Comparison of ENCODE assay signal across 12 cellular contexts in genomic region chr17:13393841-13394710, GRCh38.
DNase-seq lines count a peak whose midpoint lies in the region; ATAC-seq and TF ChIP-seq lines count a peak whose summit lies in the region.
"Had no signal": no experiment of that assay in that cellular context is flagged by ENCODE, and none has a peak within 500 bp of the region (broad histone marks: within the 10 kb centered on the region; RNA-seq: fewer than 3 reads in every experiment).

No MANE protein-coding gene starts in this region.

- intact Hi-C loops in heart right ventricle (cut with DNase I) = no loop called here
- intact Hi-C loops in CD4-positive, alpha-beta T cell (cut with DNase I, micrococcal nuclease) = no loop called here

- no peak overlapping the region for H3K9ac ChIP-seq in adipocyte (ENCODE audit: low read length)

- peak; percentile 64 for DNase-seq in HFFc6
- DNase-seq in adipocyte (ENCODE audit: low read depth) = peak; percentile 73
- no peak for DNase-seq in heart right ventricle
- DNase-seq in CD4-positive, alpha-beta T cell = no peak
- no peak for DNase-seq in C1 segment of cervical spinal cord (lab: John Stamatoyannopoulos, UW)
- no peak for DNase-seq in stimulated activated CD4-positive, alpha-beta T cell treated with anti-CD3 and anti-CD28 coated beads, Interleukin-4, amount 100 ng/mL, for 1 hour
- DNase-seq: activated naive CD4-positive, alpha-beta T cell; colonic mucosa; H9; substantia nigra had no signal

- no peaks in the 10 kb centered on the region for H3K9me3 Mint-ChIP-seq in HFFc6
- no peaks in the 10 kb centered on the region for H3K9me3 Mint-ChIP-seq in CD4-positive, alpha-beta T cell
- H3K9me3 Mint-ChIP-seq: H9 had no signal

- CTCF ChIA-PET in CD4-positive, alpha-beta T cell (lab: Charles Lee) = no interaction called here

- H3K27ac Mint-ChIP-seq in HFFc6 = peak overlapping the region; percentile 73
- no peak overlapping the region for H3K27ac Mint-ChIP-seq in CD4-positive, alpha-beta T cell
- H3K27ac Mint-ChIP-seq: H9 had no signal

- H3K4me1 ChIP-seq in adipocyte (ENCODE audit: control insufficient read depth, insufficient read depth, low read length) (peaks cover 26% of the 10 kb centered on the region), heart right ventricle (peaks cover 0 to 5% (median 0%) of the 10 kb centered on the region in 9 donors)
- H3K4me1 ChIP-seq: colonic mucosa had no signal

- H3K27ac ChIP-seq in heart right ventricle (peak overlapping the region in 1 of 10 donors; percentile 70), skin epidermis (peak overlapping the region in 17 of 21 experiments; percentile 6 to 68 (median 56))
- no peak overlapping the region for H3K27ac ChIP-seq in CD4-positive, alpha-beta T cell (ENCODE audit: low read depth, low read length)
- H3K27ac ChIP-seq: colonic mucosa had no signal

- no peaks in the 10 kb centered on the region; the same call in 1 of the 2 replicates for H3K27me3 Mint-ChIP-seq in HFFc6 (ENCODE audit: insufficient read depth)
- H3K27me3 Mint-ChIP-seq in CD4-positive, alpha-beta T cell = no peaks in the 10 kb centered on the region

- H3K4me3 Mint-ChIP-seq in HFFc6 = no peak overlapping the region; the same call in 1 of the 2 replicates
- H3K4me3 Mint-ChIP-seq in CD4-positive, alpha-beta T cell = no peak overlapping the region
- H3K4me3 Mint-ChIP-seq: H9 had no signal

- H3K36me3 ChIP-seq in adipocyte (ENCODE audit: control insufficient read depth, insufficient read depth, low read length, severe bottlenecking) = no peaks in the 10 kb centered on the region
- H3K36me3 ChIP-seq in heart right ventricle = no peaks in the 10 kb centered on the region
- H3K36me3 ChIP-seq: colonic mucosa had no signal

- H3K4me3 ChIP-seq in adipocyte (ENCODE audit: low read length) (peak overlapping the region; percentile 36), heart right ventricle (no peak overlapping the region), skin epidermis (no peak overlapping the region)
- H3K4me3 ChIP-seq: colonic mucosa had no signal

- TF ChIP-seq CTCF in HFFc6 (IDR thresholded peaks at IDR 0.05) (no peak), heart right ventricle (IDR thresholded peaks at IDR 0.05) (no peak)
- no peak for TF ChIP-seq CTCF in CD4-positive, alpha-beta T cell (IDR thresholded peaks at IDR 0.05)

- peaks cover 40% of the 10 kb centered on the region for H3K4me1 Mint-ChIP-seq in HFFc6 (ENCODE audit: low read depth)
- no peaks in the 10 kb centered on the region for H3K4me1 Mint-ChIP-seq in CD4-positive, alpha-beta T cell (ENCODE audit: low read depth)

- H3K27me3 ChIP-seq in adipocyte (replicated peaks; ENCODE audit: control insufficient read depth, insufficient read depth, low read length) (no peaks in the 10 kb centered on the region), heart right ventricle (no peaks in the 10 kb centered on the region)
- no peaks in the 10 kb centered on the region for H3K27me3 ChIP-seq in CD4-positive, alpha-beta T cell (ENCODE audit: control insufficient read depth, insufficient read depth, low read length)
- H3K27me3 ChIP-seq: colonic mucosa had no signal

- POLR2A ChIA-PET in CD4-positive, alpha-beta T cell (lab: Charles Lee) = no interaction called here

- H3K36me3 Mint-ChIP-seq in HFFc6 (ENCODE audit: low read depth) = no peaks in the 10 kb centered on the region
- H3K36me3 Mint-ChIP-seq in CD4-positive, alpha-beta T cell (ENCODE audit: low read depth) = no peaks in the 10 kb centered on the region

- ATAC-seq in heart right ventricle (peak in 5 of 8 donors; percentile 24 to 90 (median 62)), HG03571 (IDR thresholded peaks at IDR 0.05; ENCODE audit: unreplicated experiment) (no peak)
- ATAC-seq in CD4-positive, alpha-beta T cell (ENCODE audit: poor library complexity) = no peak

- H3K9me3 ChIP-seq in adipocyte (ENCODE audit: control insufficient read depth, low read length) = no peaks in the 10 kb centered on the region
- no peaks in the 10 kb centered on the region for H3K9me3 ChIP-seq in heart right ventricle
- H3K9me3 ChIP-seq in CD4-positive, alpha-beta T cell (ENCODE audit: control insufficient read depth, low read length) = no peaks in the 10 kb centered on the region
- H3K9me3 ChIP-seq: colonic mucosa had no signal

- 60 to 76% methylated on average over 12 of the region's 12 CpGs for WGBS in heart right ventricle, 2 donors

Comparison
In these comparisons a context has a peak if more than half of its experiments do, and no peak if none do; other contexts are left out.
1. DNase-seq: peak in HFFc6 (single experiment) and adipocyte (single experiment); none in heart right ventricle (0 of 2), CD4-positive, alpha-beta T cell (0 of 10), C1 segment of cervical spinal cord (0 of 14) and stimulated activated CD4-positive, alpha-beta T cell treated with anti-CD3 and anti-CD28 coated beads, Interleukin-4, amount 100 ng/mL, for 1 hour (single experiment).
2. ATAC-seq: peak in heart right ventricle (5 of 8); none in HG03571 (single experiment) and CD4-positive, alpha-beta T cell (single experiment).